24 cellular contexts compared by ENCODE assay signal in genomic region chr14:94906991-94907587, GRCh38.
DNase-seq lines count a peak whose midpoint lies in the region; ATAC-seq and TF ChIP-seq lines count a peak whose summit lies in the region.
"Had no signal": no experiment of that assay in that cellular context is flagged by ENCODE, and none has a peak within 500 bp of the region (broad histone marks: within the 10 kb centered on the region; RNA-seq: fewer than 3 reads in every experiment).

No MANE protein-coding gene starts in this region.

- H3K9ac ChIP-seq in mesenchymal stem cell (ENCODE audit: low read length) = peak overlapping the region; percentile 39

- H3K4me2 ChIP-seq in mesenchymal stem cell (ENCODE audit: low read length, poor library complexity, severe bottlenecking) = no peak overlapping the region

- TF ChIP-seq CTCF in heart left ventricle (IDR thresholded peaks at IDR 0.05) = no peak
- no peak for TF ChIP-seq CTCF in VCaP (conservative IDR thresholded peaks at IDR 0.05)
- no peak for TF ChIP-seq CTCF in spleen (IDR thresholded peaks at IDR 0.05 in 8 of 11, conservative IDR thresholded peaks at IDR 0.05 in 3 of 11)

- intact Hi-C loops in left ventricle myocardium superior (cut with micrococcal nuclease) (no loop called here), heart left ventricle (cut with DNase I) (loop anchor here in 4 of 10 donors (10.0 kb wide), 2 partner anchors 188 to 528 kb away; no protein-coding TSS in a partner anchor), spleen (cut with DNase I; ENCODE audit: low total_unique reads) (no loop called here)

- no peak overlapping the region for H2BK15ac ChIP-seq in mesenchymal stem cell (ENCODE audit: low read depth, poor library complexity, severe bottlenecking)

- H3K36me3 ChIP-seq in heart left ventricle (no peaks in the 10 kb centered on the region), mesenchymal stem cell (ENCODE audit: control insufficient read depth in 1 of 2, insufficient read depth in 2 of 2, low read depth in 1 of 2, low read length in 2 of 2) (no peaks in the 10 kb centered on the region), spleen (no peaks in the 10 kb centered on the region)
- H3K36me3 ChIP-seq: BE2C had no signal

- no peak overlapping the region for H2BK120ac ChIP-seq in mesenchymal stem cell (ENCODE audit: low read depth, low read length)

- ATAC-seq in left ventricle myocardium superior (peak; percentile 40), heart left ventricle (no peak)
- ATAC-seq: GM12878, HCT116 had no signal

- H2AK5ac ChIP-seq in mesenchymal stem cell (ENCODE audit: low read length, severe bottlenecking) = no peak overlapping the region

- DNase-seq in left ventricle myocardium superior = no peak
- no peak for DNase-seq in heart left ventricle
- no peak for DNase-seq in mesenchymal stem cell
- DNase-seq in spleen = peak; percentile 4
- no peak for DNase-seq in amniotic stem cell (lab: John Stamatoyannopoulos, UW)
- no peak for DNase-seq in SHP77 (lab: John Stamatoyannopoulos, UW)
- DNase-seq in activated CD4-positive, CD25-positive, alpha-beta regulatory T cell treated with anti-CD3 and anti-CD28 coated beads, Interleukin-2, amount 50 U/mL, for 72 hours = no peak
- DNase-seq: CD8-positive, alpha-beta memory T cell; DMS 273 treated with DMSO at 0.1 percent for 48 hours; DMS79; EL; GDM1; NCI-H1417 treated with DMSO at 0.1 percent for 48 hours; NCI-H187; NCI-H2081 treated with DMSO at 0.1 percent for 48 hours; NCI-H524 treated with DMSO at 0.1 percent for 48 hours; NCI-H774; SHP77 treated with DMSO at 0.1 percent for 48 hours; SW 1271 had no signal

- H3K27me3 ChIP-seq in heart left ventricle = peaks cover 0 to 10% (median 0%) of the 10 kb centered on the region in 9 donors
- H3K27me3 ChIP-seq in mesenchymal stem cell (ENCODE audit: control insufficient read depth in 1 of 2, insufficient read depth in 1 of 2, low read length in 2 of 2) = peaks cover 0 to 30% of the 10 kb centered on the region in 2 experiments
- peaks cover 0 to 19% (median 0%) of the 10 kb centered on the region in 7 donors for H3K27me3 ChIP-seq in spleen (replicated peaks in 1 of 7)

- peaks cover 0 to 11% (median 0%) of the 10 kb centered on the region in 12 donors for H3K9me3 ChIP-seq in heart left ventricle
- peaks cover 9% of the 10 kb centered on the region for H3K9me3 ChIP-seq in mesenchymal stem cell (ENCODE audit: control insufficient read depth, low read length)
- peaks cover 0 to 12% (median 2%) of the 10 kb centered on the region in 8 donors for H3K9me3 ChIP-seq in spleen
- H3K9me3 ChIP-seq: BE2C had no signal

- H2BK12ac ChIP-seq in mesenchymal stem cell (ENCODE audit: low read length in 2 of 2) = no peak overlapping the region

- no peak overlapping the region for H3K23ac ChIP-seq in mesenchymal stem cell (ENCODE audit: low read length in 2 of 2)

- H3K4me1 ChIP-seq in heart left ventricle (no peaks in the 10 kb centered on the region), mesenchymal stem cell (ENCODE audit: control insufficient read depth, insufficient read depth, low read depth, low read length) (peaks cover 5% of the 10 kb centered on the region), spleen (no peaks in the 10 kb centered on the region)
- H3K4me1 ChIP-seq: BE2C had no signal

- H3K18ac ChIP-seq in mesenchymal stem cell (ENCODE audit: low read depth in 1 of 2, low read length in 2 of 2) = no peak overlapping the region

- no peaks in the 10 kb centered on the region for H3K79me1 ChIP-seq in mesenchymal stem cell (replicated peaks; ENCODE audit: low read length, poor library complexity, severe bottlenecking)

- H3K27ac ChIP-seq in heart left ventricle (no peak overlapping the region), VCaP (peak overlapping the region; percentile 41), mesenchymal stem cell (ENCODE audit: low read length, poor library complexity, severe bottlenecking) (no peak overlapping the region), spleen (no peak overlapping the region)
- H3K27ac ChIP-seq: HL-60 had no signal

- H3K4me3 ChIP-seq in heart left ventricle (peak overlapping the region in 4 of 12 donors; percentile 20 to 45 (median 34)), mesenchymal stem cell (ENCODE audit: insufficient read depth in 1 of 2, low read depth in 1 of 2, low read length in 2 of 2) (no peak overlapping the region), spleen (no peak overlapping the region)
- H3K4me3 ChIP-seq: GM12878 had no signal

- no peak overlapping the region for H4K8ac ChIP-seq in mesenchymal stem cell (ENCODE audit: low read length)

- H3K14ac ChIP-seq in mesenchymal stem cell (ENCODE audit: low read length in 2 of 2) = no peak overlapping the region

- no peak overlapping the region for H2AFZ ChIP-seq in mesenchymal stem cell (ENCODE audit: low read depth, low read length)

- no peak overlapping the region for H3K4ac ChIP-seq in mesenchymal stem cell (ENCODE audit: low read depth in 1 of 2, low read length in 2 of 2)

- no peak overlapping the region for H4K91ac ChIP-seq in mesenchymal stem cell (ENCODE audit: low read length)

- TF ChIP-seq POLR2A in heart left ventricle (IDR thresholded peaks at IDR 0.05) (no peak), spleen (IDR thresholded peaks at IDR 0.05) (no peak)

- 58 to 72% (median 64%) methylated on average over 6 of the region's 6 CpGs for WGBS in heart left ventricle, 4 donors
- WGBS in mesenchymal stem cell = 87% methylated on average over 6 of the region's 6 CpGs
- 64 to 78% (median 76%) methylated on average over 6 of the region's 6 CpGs for WGBS in spleen, 5 donors

- H2BK5ac ChIP-seq in mesenchymal stem cell (ENCODE audit: low read depth, low read length, poor library complexity, severe bottlenecking) = no peak overlapping the region
